1 cellular context compared by ENCODE assay signal in the genomic region with DNA sequence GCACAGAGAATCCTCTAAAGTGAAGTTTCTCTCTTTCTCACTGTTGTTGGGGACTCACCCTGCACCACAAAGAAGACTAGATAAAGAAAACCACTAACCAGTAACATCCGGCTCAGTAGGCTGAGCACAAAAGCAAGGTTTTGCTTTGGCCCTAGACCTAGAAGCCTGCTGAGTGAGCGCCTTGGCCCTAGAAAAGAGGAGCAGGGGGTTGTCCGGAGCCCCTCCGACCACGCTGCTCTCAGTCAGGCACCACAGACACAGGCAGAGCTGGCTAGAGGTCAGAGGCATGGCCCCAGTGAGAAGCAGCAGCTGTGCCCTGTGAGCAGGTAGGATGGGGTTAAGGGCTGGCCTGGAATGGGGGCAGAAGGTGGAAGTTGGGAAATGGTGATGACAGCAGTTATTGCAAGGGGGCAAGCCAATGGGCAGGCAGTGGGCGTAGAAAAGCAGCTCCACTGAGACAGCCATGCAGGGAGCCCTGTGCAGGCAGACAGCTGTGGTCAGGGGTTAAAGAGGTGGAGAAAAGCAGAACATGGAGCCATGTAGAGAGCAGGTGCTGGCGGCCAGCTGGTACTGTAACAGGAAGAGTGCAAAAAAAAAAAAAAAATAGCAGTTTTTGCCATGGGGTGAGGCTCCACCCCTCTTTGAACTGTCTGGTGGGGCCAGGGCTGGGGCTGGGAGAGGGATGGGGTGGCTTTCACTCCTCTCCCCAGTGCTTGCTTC.
TF ChIP-seq lines count a peak whose summit lies in the region.

No MANE protein-coding gene starts in this region.

TF ChIP-seq in HepG2, 621 proteins besides CTCF, POLR2A, EP300 and RAD21 (continued from another document):
- TF ChIP-seq, protein P1, sequence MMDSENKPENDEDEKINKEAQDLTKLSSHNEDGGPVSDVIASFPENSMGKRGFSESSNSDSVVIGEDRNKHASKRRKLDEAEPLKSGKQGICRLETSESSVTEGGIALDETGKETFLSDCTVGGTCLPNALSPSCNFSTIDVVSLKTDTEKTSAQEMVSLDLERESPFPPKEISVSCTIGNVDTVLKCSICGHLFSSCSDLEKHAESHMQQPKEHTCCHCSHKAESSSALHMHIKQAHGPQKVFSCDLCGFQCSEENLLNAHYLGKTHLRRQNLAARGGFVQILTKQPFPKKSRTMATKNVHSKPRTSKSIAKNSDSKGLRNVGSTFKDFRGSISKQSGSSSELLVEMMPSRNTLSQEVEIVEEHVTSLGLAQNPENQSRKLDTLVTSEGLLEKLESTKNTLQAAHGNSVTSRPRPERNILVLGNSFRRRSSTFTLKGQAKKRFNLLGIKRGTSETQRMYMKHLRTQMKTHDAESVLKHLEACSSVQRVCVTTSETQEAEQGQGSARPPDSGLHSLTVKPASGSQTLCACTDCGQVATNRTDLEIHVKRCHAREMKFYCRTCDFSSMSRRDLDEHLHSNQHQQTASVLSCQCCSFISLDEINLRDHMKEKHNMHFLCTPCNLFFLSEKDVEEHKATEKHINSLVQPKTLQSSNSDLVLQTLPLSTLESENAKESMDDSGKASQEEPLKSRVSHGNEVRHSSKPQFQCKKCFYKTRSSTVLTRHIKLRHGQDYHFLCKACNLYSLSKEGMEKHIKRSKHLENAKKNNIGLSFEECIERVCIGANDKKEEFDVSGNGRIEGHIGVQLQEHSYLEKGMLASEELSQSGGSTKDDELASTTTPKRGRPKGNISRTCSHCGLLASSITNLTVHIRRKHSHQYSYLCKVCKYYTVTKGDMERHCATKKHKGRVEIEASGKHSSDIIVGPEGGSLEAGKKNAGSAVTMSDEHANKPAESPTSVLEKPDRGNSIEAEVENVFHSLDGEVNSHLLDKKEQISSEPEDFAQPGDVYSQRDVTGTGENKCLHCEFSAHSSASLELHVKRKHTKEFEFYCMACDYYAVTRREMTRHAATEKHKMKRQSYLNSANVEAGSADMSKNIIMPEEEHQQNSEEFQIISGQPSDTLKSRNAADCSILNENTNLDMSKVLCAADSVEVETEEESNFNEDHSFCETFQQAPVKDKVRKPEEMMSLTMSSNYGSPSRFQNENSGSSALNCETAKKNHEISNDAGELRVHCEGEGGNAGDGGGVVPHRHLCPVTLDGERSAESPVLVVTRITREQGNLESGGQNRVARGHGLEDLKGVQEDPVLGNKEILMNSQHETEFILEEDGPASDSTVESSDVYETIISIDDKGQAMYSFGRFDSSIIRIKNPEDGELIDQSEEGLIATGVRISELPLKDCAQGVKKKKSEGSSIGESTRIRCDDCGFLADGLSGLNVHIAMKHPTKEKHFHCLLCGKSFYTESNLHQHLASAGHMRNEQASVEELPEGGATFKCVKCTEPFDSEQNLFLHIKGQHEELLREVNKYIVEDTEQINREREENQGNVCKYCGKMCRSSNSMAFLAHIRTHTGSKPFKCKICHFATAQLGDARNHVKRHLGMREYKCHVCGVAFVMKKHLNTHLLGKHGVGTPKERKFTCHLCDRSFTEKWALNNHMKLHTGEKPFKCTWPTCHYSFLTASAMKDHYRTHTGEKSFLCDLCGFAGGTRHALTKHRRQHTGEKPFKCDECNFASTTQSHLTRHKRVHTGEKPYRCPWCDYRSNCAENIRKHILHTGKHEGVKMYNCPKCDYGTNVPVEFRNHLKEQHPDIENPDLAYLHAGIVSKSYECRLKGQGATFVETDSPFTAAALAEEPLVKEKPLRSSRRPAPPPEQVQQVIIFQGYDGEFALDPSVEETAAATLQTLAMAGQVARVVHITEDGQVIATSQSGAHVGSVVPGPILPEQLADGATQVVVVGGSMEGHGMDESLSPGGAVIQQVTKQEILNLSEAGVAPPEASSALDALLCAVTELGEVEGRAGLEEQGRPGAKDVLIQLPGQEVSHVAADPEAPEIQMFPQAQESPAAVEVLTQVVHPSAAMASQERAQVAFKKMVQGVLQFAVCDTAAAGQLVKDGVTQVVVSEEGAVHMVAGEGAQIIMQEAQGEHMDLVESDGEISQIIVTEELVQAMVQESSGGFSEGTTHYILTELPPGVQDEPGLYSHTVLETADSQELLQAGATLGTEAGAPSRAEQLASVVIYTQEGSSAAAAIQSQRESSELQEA (CRISPR knock-in tag; IDR thresholded peaks at IDR 0.05; ENCODE audit: not compliant biosample characterization): no peak
- TF ChIP-seq RXRB (CRISPR knock-in tag; IDR thresholded peaks at IDR 0.05; ENCODE audit: borderline replicate concordance) (no peak), ZNF12 (CRISPR knock-in tag; IDR thresholded peaks at IDR 0.05) (no peak)
